ENCODE assay signal across 13 cellular contexts in the genomic region with DNA sequence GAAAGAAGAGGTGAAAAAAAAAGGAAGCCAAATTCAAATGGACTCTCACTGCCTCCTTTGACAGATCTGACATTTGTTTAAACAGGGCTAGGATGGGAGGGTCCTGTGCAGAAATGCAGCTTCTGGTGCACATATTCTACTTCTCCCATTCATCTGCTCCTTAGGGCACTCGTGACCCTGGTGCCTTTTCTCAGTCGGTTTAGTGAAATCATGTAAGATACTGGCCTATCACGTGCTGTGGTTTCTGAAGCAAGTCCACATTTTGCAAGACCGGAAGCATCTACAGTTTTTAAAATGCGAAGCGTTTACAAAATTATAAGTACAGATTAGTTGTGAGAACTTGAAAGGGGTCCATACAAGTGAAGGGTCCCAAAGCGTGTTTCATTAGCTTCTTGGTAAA.
DNase-seq lines count a peak whose midpoint lies in the region; ATAC-seq and TF ChIP-seq lines count a peak whose summit lies in the region.
"Had no signal": no experiment of that assay in that cellular context is flagged by ENCODE, and none has a peak within 500 bp of the region (broad histone marks: within the 10 kb centered on the region; RNA-seq: fewer than 3 reads in every experiment).

No MANE protein-coding gene starts in this region.

- peak; percentile 52 for ATAC-seq in gastroesophageal sphincter
- ATAC-seq in HG03139 (IDR thresholded peaks at IDR 0.05; ENCODE audit: unreplicated experiment): no peak
- ATAC-seq in GM18519 (IDR thresholded peaks at IDR 0.05; ENCODE audit: low FRiP score, unreplicated experiment): no peak
- ATAC-seq: Panc1 had no signal

- H3K27ac ChIP-seq in BLaER1 treated with 17β-estradiol and CSF1 and Interleukin-3, amounts not matched to agents 10 nM and 100 nM: peak overlapping the region in 5 of 11 experiments; percentile 25 to 60 (median 44); a peak in 8 of 22 replicates
- H3K27ac ChIP-seq in gastroesophageal sphincter: peak overlapping the region in 3 of 4 donors; percentile 47 to 69 (median 60)
- H3K27ac ChIP-seq: ovary, testis had no signal

- peaks cover 0 to 19% (median 6%) of the 10 kb centered on the region in 11 experiments; a peak in 4 of 22 replicates for H3K9me3 ChIP-seq in BLaER1 treated with 17β-estradiol and CSF1 and Interleukin-3, amounts not matched to agents 10 nM and 100 nM (replicated peaks in 1 of 11)
- no peaks in the 10 kb centered on the region for H3K9me3 ChIP-seq in gastroesophageal sphincter
- H3K9me3 ChIP-seq: ovary, testis had no signal

- H3K9ac ChIP-seq in BLaER1 treated with 17β-estradiol and CSF1 and Interleukin-3, amounts not matched to agents 10 nM and 100 nM: peak overlapping the region in 3 of 11 experiments; percentile 1 to 31 (median 18); a peak in 1 of 22 replicates

- H3K27me3 Mint-ChIP-seq in neural crest cell (ENCODE audit: low read depth): no peaks in the 10 kb centered on the region

- peaks cover 16 to 54% (median 35%) of the 10 kb centered on the region in 10 experiments for H3K4me1 ChIP-seq in BLaER1 treated with 17β-estradiol and CSF1 and Interleukin-3, amounts not matched to agents 10 nM and 100 nM
- H3K4me1 ChIP-seq in gastroesophageal sphincter: peaks cover 0 to 29% (median 7%) of the 10 kb centered on the region in 3 donors

- no peak for TF ChIP-seq EP300 in gastroesophageal sphincter (IDR thresholded peaks at IDR 0.05)

- no peaks in the 10 kb centered on the region for H3K36me3 ChIP-seq in BLaER1 treated with 17β-estradiol and CSF1 and Interleukin-3, amounts not matched to agents 10 nM and 100 nM
- H3K36me3 ChIP-seq in gastroesophageal sphincter: no peaks in the 10 kb centered on the region
- H3K36me3 ChIP-seq: ovary had no signal

- WGBS in gastroesophageal sphincter (ENCODE audit: low coverage in 1 of 2), 2 donors: 73 to 75% methylated on average over 3 to 7 of the region's 7 CpGs

- peak overlapping the region; percentile 31 for H3K4me3 Mint-ChIP-seq in neural crest cell

- H3K4me2 ChIP-seq in BLaER1 treated with 17β-estradiol and CSF1 and Interleukin-3, amounts not matched to agents 10 nM and 100 nM: peak overlapping the region in 6 of 11 experiments; percentile 12 to 77 (median 58); a peak in 11 of 22 replicates

- no peak overlapping the region for H3K27ac Mint-ChIP-seq in neural crest cell (ENCODE audit: unreplicated experiment)

- no peaks in the 10 kb centered on the region for H3K27me3 ChIP-seq in BLaER1 treated with 17β-estradiol and CSF1 and Interleukin-3, amounts not matched to agents 10 nM and 100 nM
- no peaks in the 10 kb centered on the region for H3K27me3 ChIP-seq in gastroesophageal sphincter
- H3K27me3 ChIP-seq: ovary, testis had no signal

- H3K4me1 Mint-ChIP-seq in neural crest cell: peaks cover 67% of the 10 kb centered on the region

- TF ChIP-seq POLR2A in gastroesophageal sphincter (IDR thresholded peaks at IDR 0.05): no peak

- no peaks in the 10 kb centered on the region for H3K36me3 Mint-ChIP-seq in neural crest cell (ENCODE audit: low read depth)

- H3K4me3 ChIP-seq in BLaER1 treated with 17β-estradiol and CSF1 and Interleukin-3, amounts not matched to agents 10 nM and 100 nM: no peak overlapping the region
- H3K4me3 ChIP-seq in gastroesophageal sphincter: no peak overlapping the region
- H3K4me3 ChIP-seq: ovary, testis had no signal

- no peaks in the 10 kb centered on the region for H4K20me1 ChIP-seq in BLaER1 treated with 17β-estradiol and CSF1 and Interleukin-3, amounts not matched to agents 10 nM and 100 nM

- DNase-seq in RPMI7951 (ENCODE audit: low read depth): peak; percentile 65
- no peak for DNase-seq in neural crest cell (ENCODE audit: low read depth, low spot score)
- no peak for DNase-seq in DMS153 treated with DMSO at 0.1 percent for 48 hours (lab: John Stamatoyannopoulos, UW; ENCODE audit: unreplicated experiment)
- DNase-seq in DMS114 treated with DMSO at 0.1 percent for 48 hours (lab: John Stamatoyannopoulos, UW; ENCODE audit: unreplicated experiment): no peak
- DNase-seq: activated T-cell treated with anti-CD3 and anti-CD28 coated beads, Interleukin-2, amount 50 U/mL, for 1 hour; NCI-H2081 treated with DMSO at 0.1 percent for 48 hours had no signal

- TF ChIP-seq CTCF in gastroesophageal sphincter (IDR thresholded peaks at IDR 0.05) (no peak), neural crest cell (conservative IDR thresholded peaks at IDR 0.05) (no peak)

- H3K9me3 Mint-ChIP-seq in neural crest cell: no peaks in the 10 kb centered on the region
